9 cellular contexts compared by ENCODE assay signal in genomic region chr11:124865181-124865901, GRCh38. TPM values are rescaled to one million over a fixed set of nuclear protein-coding genes. Genes with fewer than 3 reads are reported as not detected.
A peak's percentile ranks its signal among the peaks of the same experiment; 100 is the strongest.
DNase-seq lines count a peak whose midpoint lies in the region; ATAC-seq and TF ChIP-seq lines count a peak whose summit lies in the region.
"Had no signal": no experiment of that assay in that cellular context is flagged by ENCODE, and none has a peak within 500 bp of the region (broad histone marks: within the 10 kb centered on the region; RNA-seq: fewer than 3 reads in every experiment).

A gene with protein sequence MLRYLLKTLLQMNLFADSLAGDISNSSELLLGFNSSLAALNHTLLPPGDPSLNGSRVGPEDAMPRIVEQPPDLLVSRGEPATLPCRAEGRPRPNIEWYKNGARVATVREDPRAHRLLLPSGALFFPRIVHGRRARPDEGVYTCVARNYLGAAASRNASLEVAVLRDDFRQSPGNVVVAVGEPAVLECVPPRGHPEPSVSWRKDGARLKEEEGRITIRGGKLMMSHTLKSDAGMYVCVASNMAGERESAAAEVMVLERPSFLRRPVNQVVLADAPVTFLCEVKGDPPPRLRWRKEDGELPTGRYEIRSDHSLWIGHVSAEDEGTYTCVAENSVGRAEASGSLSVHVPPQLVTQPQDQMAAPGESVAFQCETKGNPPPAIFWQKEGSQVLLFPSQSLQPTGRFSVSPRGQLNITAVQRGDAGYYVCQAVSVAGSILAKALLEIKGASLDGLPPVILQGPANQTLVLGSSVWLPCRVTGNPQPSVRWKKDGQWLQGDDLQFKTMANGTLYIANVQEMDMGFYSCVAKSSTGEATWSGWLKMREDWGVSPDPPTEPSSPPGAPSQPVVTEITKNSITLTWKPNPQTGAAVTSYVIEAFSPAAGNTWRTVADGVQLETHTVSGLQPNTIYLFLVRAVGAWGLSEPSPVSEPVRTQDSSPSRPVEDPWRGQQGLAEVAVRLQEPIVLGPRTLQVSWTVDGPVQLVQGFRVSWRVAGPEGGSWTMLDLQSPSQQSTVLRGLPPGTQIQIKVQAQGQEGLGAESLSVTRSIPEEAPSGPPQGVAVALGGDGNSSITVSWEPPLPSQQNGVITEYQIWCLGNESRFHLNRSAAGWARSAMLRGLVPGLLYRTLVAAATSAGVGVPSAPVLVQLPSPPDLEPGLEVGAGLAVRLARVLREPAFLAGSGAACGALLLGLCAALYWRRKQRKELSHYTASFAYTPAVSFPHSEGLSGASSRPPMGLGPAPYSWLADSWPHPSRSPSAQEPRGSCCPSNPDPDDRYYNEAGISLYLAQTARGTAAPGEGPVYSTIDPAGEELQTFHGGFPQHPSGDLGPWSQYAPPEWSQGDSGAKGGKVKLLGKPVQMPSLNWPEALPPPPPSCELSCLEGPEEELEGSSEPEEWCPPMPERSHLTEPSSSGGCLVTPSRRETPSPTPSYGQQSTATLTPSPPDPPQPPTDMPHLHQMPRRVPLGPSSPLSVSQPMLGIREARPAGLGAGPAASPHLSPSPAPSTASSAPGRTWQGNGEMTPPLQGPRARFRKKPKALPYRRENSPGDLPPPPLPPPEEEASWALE (N-terminal part only) (plus strand): TSS chr11:124865432. CDS start chr11:124865578, 146 bp downstream.

- no peaks in the 10 kb centered on the region for H3K36me3 ChIP-seq in H7 (replicated peaks; ENCODE audit: control insufficient read depth, insufficient read depth, low read length)
- no peaks in the 10 kb centered on the region for H3K36me3 ChIP-seq in PC-3 (ENCODE audit: low read depth, low read length)
- H3K36me3 ChIP-seq: SJSA1 had no signal

- ATAC-seq in PC-3 (no peak), GM21381 (IDR thresholded peaks at IDR 0.05; ENCODE audit: unreplicated experiment) (no peak), HG03342 (IDR thresholded peaks at IDR 0.05; ENCODE audit: unreplicated experiment) (no peak)

- H3K4me3 ChIP-seq in H7 (ENCODE audit: insufficient read depth, low read depth, low read length) = peak within 1 kb of the TSS; percentile 16; the same call in 1 of the 2 replicates
- peak within 1 kb of the TSS; percentile 18; the same call in 1 of the 2 replicates for H3K4me3 ChIP-seq in PC-3 (ENCODE audit: low read length)
- peak within 1 kb of the TSS; percentile 36 for H3K4me3 ChIP-seq in fibroblast of pulmonary artery (replicated peaks; ENCODE audit: low read depth, low read length)
- H3K4me3 ChIP-seq: SJSA1 had no signal

- H3K9me2 ChIP-seq in PC-3 (replicated peaks; ENCODE audit: low read length) = no peaks in the 10 kb centered on the region

- H3K4me2 ChIP-seq in PC-3 (ENCODE audit: low read length) = peak within 1 kb of the TSS; percentile 52

- peaks cover 31% of the 10 kb centered on the region for H3K4me1 Mint-ChIP-seq in Calu3 (ENCODE audit: low read depth, unreplicated experiment)

- no peaks in the 10 kb centered on the region for H3F3A ChIP-seq in PC-3 (ENCODE audit: low read length, unreplicated experiment)

- no TSS peak for BruUV-seq in PC-3 (replicated peaks; lab: Mats Ljungman, UMichigan)
- BruUV-seq in Calu3 (replicated peaks; lab: Mats Ljungman, UMichigan) = no TSS peak

- no peaks in the 10 kb centered on the region for H4K20me1 ChIP-seq in PC-3 (ENCODE audit: low read length)

- no peaks in the 10 kb centered on the region for H3K9me3 ChIP-seq in PC-3 (ENCODE audit: low read length)
- H3K9me3 ChIP-seq: SJSA1 had no signal

- POLR2A ChIA-PET in PC-3 (lab: Charles Lee; ENCODE audit: unreplicated experiment) = no interaction called here

- intact Hi-C loops in PC-3 (cut with micrococcal nuclease) (no loop called here), Calu3 (cut with micrococcal nuclease; ENCODE audit: unreplicated experiment) (no loop called here)

- H3K27me3 ChIP-seq in H7 (ENCODE audit: control insufficient read depth, insufficient read depth, low read length) = peaks cover 100% of the 10 kb centered on the region
- peaks cover 79% of the 10 kb centered on the region for H3K27me3 ChIP-seq in PC-3 (ENCODE audit: low read length)

- peak within 1 kb of the TSS; percentile 52; the same call in 1 of the 2 replicates for H2AFZ ChIP-seq in PC-3 (ENCODE audit: low read length)

- H3K9me3 Mint-ChIP-seq in Calu3 (ENCODE audit: low read depth, unreplicated experiment) = no peaks in the 10 kb centered on the region

- no peaks in the 10 kb centered on the region for H3K36me3 Mint-ChIP-seq in Calu3 (ENCODE audit: insufficient read depth, unreplicated experiment)

- H3K27me3 Mint-ChIP-seq in Calu3 (ENCODE audit: unreplicated experiment) = peaks cover 100% of the 10 kb centered on the region

- no peaks in the 10 kb centered on the region for H3K4me1 ChIP-seq in PC-3 (ENCODE audit: insufficient read depth, low read length)

- TF ChIP-seq CTCF in PC-3 (conservative IDR thresholded peaks at IDR 0.05; ENCODE audit: low read depth, low read length) = no peak
- TF ChIP-seq CTCF in fibroblast of pulmonary artery (IDR thresholded peaks at IDR 0.05; ENCODE audit: low read length, missing control alignments) = no peak
- no peak for TF ChIP-seq CTCF in Calu3 (IDR thresholded peaks at IDR 0.05; ENCODE audit: unreplicated experiment)

- H3K4me3 Mint-ChIP-seq in Calu3 (ENCODE audit: low read depth, unreplicated experiment) = no peak within 1 kb of the TSS

- H3K27ac Mint-ChIP-seq in Calu3 (ENCODE audit: unreplicated experiment) = no peak within 1 kb of the TSS

- H3K79me2 ChIP-seq in PC-3 (ENCODE audit: low read length) = no peaks in the 10 kb centered on the region

- H3K27ac ChIP-seq in PC-3 (ENCODE audit: low read length) = no peak within 1 kb of the TSS
- H3K27ac ChIP-seq: SJSA1 had no signal

- CTCF ChIA-PET in PC-3 (lab: Charles Lee) (no interaction called here), Calu3 (lab: Charles Lee) (interaction anchor here (1.7 kb wide), 1 partner anchor 11 kb away, joined by 6 read pairs; no protein-coding TSS in a partner anchor)

- no peak within 1 kb of the TSS for H3K9ac ChIP-seq in PC-3 (ENCODE audit: low read length)

- DNase-seq in H7 (peak; percentile 80), PC-3 (no peak), fibroblast of pulmonary artery (ENCODE audit: low read depth) (no peak), pulmonary artery endothelial cell (ENCODE audit: low read depth, low spot score) (no peak), Calu3 (no peak), AG20443 (ENCODE audit: low spot score) (no peak)

RNA-seq across cellular contexts. Expression of the gene that starts here (rescaled TPM):
- 26.1 and 31.0 TPM in 2 replicates for total RNA-seq in H7 (2014; rRNA removed; shearing (Covaris generic))
- total RNA-seq in PC-3 (2014; rRNA removed) = 18.5 and 26.6 TPM in 2 replicates
- 17.9 and 20.4 TPM in 2 replicates for total RNA-seq in pulmonary artery endothelial cell
- 0.69 and 0.99 TPM in 2 replicates for total RNA-seq in Calu3 (2022)
